Comparison of ENCODE assay signal across 7 cellular contexts in the genomic region with DNA sequence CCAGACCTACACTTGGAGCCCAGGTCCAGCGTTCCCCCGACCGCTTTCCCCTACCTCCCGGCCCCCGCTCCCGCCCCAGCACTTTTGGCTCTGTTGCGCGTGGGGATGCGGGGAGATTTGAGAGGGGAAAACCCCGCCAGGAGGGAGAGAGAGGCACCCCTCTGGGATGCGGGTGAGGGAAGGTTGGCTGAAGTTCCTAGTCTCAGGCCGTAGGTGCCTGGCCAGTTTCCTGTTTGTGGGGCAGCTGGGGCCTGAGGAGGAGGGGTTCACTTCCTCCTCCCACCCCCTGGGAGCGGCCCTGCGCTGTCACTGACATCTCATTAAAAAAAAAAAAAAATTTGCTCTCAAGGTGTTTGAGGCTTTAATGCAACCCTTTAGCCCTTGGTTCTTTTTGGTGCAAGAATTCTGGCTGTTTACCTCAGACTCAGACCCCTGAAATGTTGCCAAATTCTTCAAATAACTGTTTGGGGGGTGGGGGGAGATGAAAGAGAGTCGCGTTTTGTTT. TPM values are rescaled to one million over a fixed set of nuclear protein-coding genes. Genes with fewer than 3 reads are reported as not detected.
DNase-seq lines count a peak whose midpoint lies in the region; ATAC-seq, FAIRE-seq and TF ChIP-seq lines count a peak whose summit lies in the region.

No MANE protein-coding gene starts in this region.

- intact Hi-C loops in Right ventricle myocardium superior (cut with DNase I), result loop anchor here (5.0 to 10.0 kb wide), 2 partner anchors 187 to 299 kb away; no protein-coding TSS in a partner anchor
- intact Hi-C loops in sciatic nerve (cut with DNase I), result loop anchor here (5.0 kb wide), 1 partner anchor 569 kb away; no protein-coding TSS in a partner anchor

- TF ChIP-seq CTCF in WI38 (IDR thresholded peaks at IDR 0.05; ENCODE audit: low read depth, low read length), result no peak

- H3K4me3 ChIP-seq in WI38 (ENCODE audit: low read depth, low read length), result peak overlapping the region; percentile 84

- DNase-seq in GM12891 (ENCODE audit: insufficient read length, low spot score) (no peak), Right ventricle myocardium superior (peak; percentile 71), sciatic nerve (ENCODE audit: low spot score) (peak; percentile 65), NCI-H187 (lab: John Stamatoyannopoulos, UW) (no peak)

- TF ChIP-seq POLR2A in GM12891 (IDR thresholded peaks at IDR 0.05; ENCODE audit: low read depth, low read length), result no peak

- ATAC-seq in HG02852 (IDR thresholded peaks at IDR 0.05; ENCODE audit: unreplicated experiment) (peak; percentile 25), Right ventricle myocardium superior (ENCODE audit: poor library complexity) (peak; percentile 14), sciatic nerve (no peak), GM21786 (IDR thresholded peaks at IDR 0.05; ENCODE audit: unreplicated experiment) (no peak)

- no peak for FAIRE-seq in GM12891 (lab: Jason Lieb, UNC)

TF ChIP-seq in GM12891, 5 proteins besides CTCF, POLR2A, EP300 and RAD21:
- TF ChIP-seq POU2F2 (IDR thresholded peaks at IDR 0.05; ENCODE audit: low read depth, low read length), result no peak; the same call in 1 of the 2 replicates
- TF ChIP-seq SPI1 (IDR thresholded peaks at IDR 0.05; ENCODE audit: low read depth, low read length), result peak; percentile 55

RNA-seq across cellular contexts. Expression of a gene that starts 2.6 kb away (rescaled TPM):
- polyA plus RNA-seq in GM12891 (2012; ENCODE audit: low read depth, missing spikeins), result 4.6 TPM
- total RNA-seq in Right ventricle myocardium superior, result 16.6 TPM
- 39.9 TPM for total RNA-seq in sciatic nerve

RNA-seq across cellular contexts. Expression of a gene that starts 16.3 kb away (rescaled TPM):
- 21.1 TPM for polyA plus RNA-seq in GM12891 (2012; ENCODE audit: low read depth, missing spikeins)
- total RNA-seq in Right ventricle myocardium superior (21.0 TPM), sciatic nerve (33.8 TPM)

RNA-seq across cellular contexts. Expression of a gene that starts 55.0 kb away (rescaled TPM):
- polyA plus RNA-seq in GM12891 (2012; ENCODE audit: low read depth, missing spikeins), result 5.9 TPM
- total RNA-seq in Right ventricle myocardium superior, result 3.6 TPM
- total RNA-seq in sciatic nerve, result 29.9 TPM

Comparison
In these comparisons a context has a peak if more than half of its experiments do, and no peak if none do; other contexts are left out.
1. DNase-seq: peak in Right ventricle myocardium superior (single experiment) and sciatic nerve (single experiment); none in GM12891 (single experiment) and NCI-H187 (0 of 2).
2. ATAC-seq: peak in HG02852 (single experiment) and Right ventricle myocardium superior (single experiment); none in sciatic nerve (single experiment) and GM21786 (single experiment).